ENCODE assay signal across 17 cellular contexts in genomic region chr13:77331421-77331820, GRCh38. TPM values are rescaled to one million over a fixed set of nuclear protein-coding genes. Genes with fewer than 3 reads are reported as not detected.
A peak's percentile ranks its signal among the peaks of the same experiment; 100 is the strongest.
DNase-seq lines count a peak whose midpoint lies in the region; ATAC-seq, FAIRE-seq and TF ChIP-seq lines count a peak whose summit lies in the region.
"Had no signal": no experiment of that assay in that cellular context is flagged by ENCODE, and none has a peak within 500 bp of the region (broad histone marks: within the 10 kb centered on the region; RNA-seq: fewer than 3 reads in every experiment).

No MANE protein-coding gene starts in this region.

- H3K4me1 Mint-ChIP-seq in activated T-cell treated with anti-CD3 and anti-CD28 coated beads, Interleukin-2, amount 50 U/mL, for 4 hours (ENCODE audit: low read depth) = peaks cover 35% of the 10 kb centered on the region
- H3K4me1 Mint-ChIP-seq in GM23338 = peaks cover 17% of the 10 kb centered on the region
- H3K4me1 Mint-ChIP-seq in activated naive CD8-positive, alpha-beta T cell treated with anti-CD3 and anti-CD28 coated beads, Interleukin-2, amount 10 ng/mL, durations not matched to agents 7 days and 5 days = peaks cover 23% of the 10 kb centered on the region
- H3K4me1 Mint-ChIP-seq in osteocyte (ENCODE audit: unreplicated experiment) = peaks cover 23% of the 10 kb centered on the region

- H3K79me2 ChIP-seq in GM23338 (replicated peaks; ENCODE audit: insufficient read depth) = no peaks in the 10 kb centered on the region

- no peak overlapping the region for H3K4me3 ChIP-seq in GM23338
- no peak overlapping the region for H3K4me3 ChIP-seq in dorsolateral prefrontal cortex
- H3K4me3 ChIP-seq: adrenal gland, SJSA1 had no signal

- 0 out of 2 replicates have a peak, but pooled peaks cover 3% of the 10 kb centered on the region for H3F3A ChIP-seq in GM23338 (replicated peaks; ENCODE audit: low read depth)

- H3K27ac Mint-ChIP-seq in GM23338 (no peak overlapping the region), osteocyte (ENCODE audit: unreplicated experiment) (peak overlapping the region; percentile 1)
- H3K27ac Mint-ChIP-seq in activated naive CD8-positive, alpha-beta T cell treated with anti-CD3 and anti-CD28 coated beads, Interleukin-2, amount 10 ng/mL, durations not matched to agents 7 days and 5 days = peak overlapping the region; percentile 56

- no peaks in the 10 kb centered on the region for H4K20me1 ChIP-seq in GM23338 (replicated peaks; ENCODE audit: insufficient read depth)

- no peak for FAIRE-seq in HTR-8/SVneo (lab: Jason Lieb, UNC)

- peak overlapping the region; percentile 27 for H3K4me3 Mint-ChIP-seq in activated T-cell treated with anti-CD3 and anti-CD28 coated beads, Interleukin-2, amount 50 U/mL, for 4 hours
- H3K4me3 Mint-ChIP-seq in GM23338 = peak overlapping the region; percentile 19; the same call in 1 of the 3 replicates
- H3K4me3 Mint-ChIP-seq in activated naive CD8-positive, alpha-beta T cell treated with anti-CD3 and anti-CD28 coated beads, Interleukin-2, amount 10 ng/mL, durations not matched to agents 7 days and 5 days = peak overlapping the region; percentile 37
- H3K4me3 Mint-ChIP-seq in osteocyte (ENCODE audit: unreplicated experiment) = peak overlapping the region; percentile 36

- H3K27me3 ChIP-seq in GM23338 (ENCODE audit: insufficient read depth) (peaks cover 15% of the 10 kb centered on the region), dorsolateral prefrontal cortex (no peaks in the 10 kb centered on the region)
- H3K27me3 ChIP-seq: adrenal gland, SJSA1 had no signal

- H3K27ac ChIP-seq in GM23338 (ENCODE audit: low read depth) = no peak overlapping the region
- peak overlapping the region in 7 of 59 donors; percentile 14 to 97 (median 89) for H3K27ac ChIP-seq in dorsolateral prefrontal cortex
- H3K27ac ChIP-seq: SJSA1 had no signal

- H3K36me3 ChIP-seq in GM23338 (ENCODE audit: insufficient read depth) = no peaks in the 10 kb centered on the region
- H3K36me3 ChIP-seq: adrenal gland had no signal

- H3K4me2 ChIP-seq in GM23338 = no peak overlapping the region

- no peak for ATAC-seq in activated T-cell treated with anti-CD3 and anti-CD28 coated beads, Interleukin-2, amount 50 U/mL, for 4 hours
- ATAC-seq in GM23338 = no peak
- ATAC-seq in activated naive CD8-positive, alpha-beta T cell treated with anti-CD3 and anti-CD28 coated beads, Interleukin-2, amount 10 ng/mL, durations not matched to agents 7 days and 5 days (ENCODE audit: low read depth) = no peak
- ATAC-seq: sciatic nerve had no signal

- no peak for DNase-seq in activated T-cell treated with anti-CD3 and anti-CD28 coated beads, Interleukin-2, amount 50 U/mL, for 4 hours
- DNase-seq in activated T-cell treated with anti-CD3 and anti-CD28 coated beads for 4 hours (no peak), GM23338 (ENCODE audit: low spot score) (no peak), osteocyte (ENCODE audit: extremely low spot score, unreplicated experiment) (no peak), dorsolateral prefrontal cortex (no peak), G401 (ENCODE audit: low spot score) (no peak), HTR-8/SVneo (ENCODE audit: insufficient read length, low spot score) (no peak)
- no peak for DNase-seq in activated naive CD8-positive, alpha-beta T cell treated with anti-CD3 and anti-CD28 coated beads, Interleukin-2, amount 10 ng/mL, durations not matched to agents 7 days and 5 days
- DNase-seq: adrenal gland; Calu3; islet precursor cell; NCI-H1417 treated with DMSO at 0.1 percent for 48 hours; NCI-H2171 treated with DMSO at 0.1 percent for 48 hours; NCI-H774; stimulated activated CD4-positive, alpha-beta T cell treated with anti-CD3 and anti-CD28 coated beads, Interleukin-1b, Interleukin-23, amount 100 ng/mL, for 48 hours had no signal

- in situ Hi-C loops in G401 (cut with HindIII; ENCODE audit: low sequenced_read_pairs) = no loop called here

- TF ChIP-seq CTCF in GM23338 (conservative IDR thresholded peaks at IDR 0.05; ENCODE audit: low read depth in 2 of 2) (no peak), osteocyte (IDR thresholded peaks at IDR 0.05) (no peak), dorsolateral prefrontal cortex (IDR thresholded peaks at IDR 0.05 in 54 of 56, conservative IDR thresholded peaks at IDR 0.05 in 2 of 56; ENCODE audit: low read depth in 1 of 56, partially characterized antibody in 56 of 56) (no peak)

- no peaks in the 10 kb centered on the region for H3K9me3 Mint-ChIP-seq in activated T-cell treated with anti-CD3 and anti-CD28 coated beads, Interleukin-2, amount 50 U/mL, for 4 hours
- H3K9me3 Mint-ChIP-seq in GM23338 (no peaks in the 10 kb centered on the region), osteocyte (ENCODE audit: unreplicated experiment) (no peaks in the 10 kb centered on the region)
- no peaks in the 10 kb centered on the region for H3K9me3 Mint-ChIP-seq in activated naive CD8-positive, alpha-beta T cell treated with anti-CD3 and anti-CD28 coated beads, Interleukin-2, amount 10 ng/mL, durations not matched to agents 7 days and 5 days

- no peaks in the 10 kb centered on the region for H3K36me3 Mint-ChIP-seq in activated T-cell treated with anti-CD3 and anti-CD28 coated beads, Interleukin-2, amount 50 U/mL, for 4 hours (ENCODE audit: insufficient read depth)
- no peaks in the 10 kb centered on the region for H3K36me3 Mint-ChIP-seq in GM23338 (ENCODE audit: low read depth)
- peaks cover 3% of the 10 kb centered on the region for H3K36me3 Mint-ChIP-seq in activated naive CD8-positive, alpha-beta T cell treated with anti-CD3 and anti-CD28 coated beads, Interleukin-2, amount 10 ng/mL, durations not matched to agents 7 days and 5 days
- no peaks in the 10 kb centered on the region for H3K36me3 Mint-ChIP-seq in osteocyte (ENCODE audit: unreplicated experiment)

- H2AFZ ChIP-seq in GM23338 = no peak overlapping the region

- intact Hi-C loops in dorsolateral prefrontal cortex (cut with DNase I) = no loop called here

- no peaks in the 10 kb centered on the region for H3K9me2 ChIP-seq in GM23338 (ENCODE audit: insufficient read depth)

- POLR2A ChIA-PET in activated naive CD8-positive, alpha-beta T cell treated with anti-CD3 and anti-CD28 coated beads, Interleukin-2, amount 10 ng/mL, durations not matched to agents 7 days and 5 days (lab: Charles Lee) = interaction anchor here (0.6 kb wide), 1 partner anchor 367 kb away, joined by 3 read pairs; no protein-coding TSS in a partner anchor

- H3K4me1 ChIP-seq in GM23338 (ENCODE audit: insufficient read depth) = peaks cover 23% of the 10 kb centered on the region; the same call in 1 of the 2 replicates

- H3K27me3 Mint-ChIP-seq in activated T-cell treated with anti-CD3 and anti-CD28 coated beads, Interleukin-2, amount 50 U/mL, for 4 hours (ENCODE audit: low read depth) = no peaks in the 10 kb centered on the region
- H3K27me3 Mint-ChIP-seq in GM23338 (ENCODE audit: insufficient read depth, low read depth, poor library complexity) (peaks cover 12% of the 10 kb centered on the region), osteocyte (ENCODE audit: unreplicated experiment) (peaks cover 12% of the 10 kb centered on the region)
- peaks cover 6% of the 10 kb centered on the region for H3K27me3 Mint-ChIP-seq in activated naive CD8-positive, alpha-beta T cell treated with anti-CD3 and anti-CD28 coated beads, Interleukin-2, amount 10 ng/mL, durations not matched to agents 7 days and 5 days

TF ChIP-seq in GM23338, 12 proteins besides CTCF, POLR2A, EP300 and RAD21 (continues in another document):
- TF ChIP-seq STAT1 (IDR thresholded peaks at IDR 0.05; ENCODE audit: unreplicated experiment) = no peak
- no peak for TF ChIP-seq JUNB (IDR thresholded peaks at IDR 0.05; ENCODE audit: unreplicated experiment)
- TF ChIP-seq EZH2phosphoT487 (IDR thresholded peaks at IDR 0.05; ENCODE audit: unreplicated experiment) = no peak
- TF ChIP-seq ETS1 (IDR thresholded peaks at IDR 0.05) = no peak
- TF ChIP-seq EZH2 (IDR thresholded peaks at IDR 0.05; ENCODE audit: low read depth, unreplicated experiment) = no peak

RNA-seq across cellular contexts. Expression of gene MYCBP2, which starts 4.5 kb away (rescaled TPM):
- total RNA-seq in activated T-cell treated with anti-CD3 and anti-CD28 coated beads, Interleukin-2, amount 50 U/mL, for 4 hours = 10 to 100 TPM; 81.1 to 96.0 (median 88.3) TPM
- 77.2 and 78.0 TPM in 2 replicates for total RNA-seq in GM23338 (2014; rRNA removed; shearing (Covaris generic))
- polyA plus RNA-seq in GM23338 (2016; fragmentation: Nextera tagmentation; extraction: Ambion mirVana) = 38.5 and 54.6 TPM in 2 replicates
- 100 to 1,000 TPM; 144 to 148 TPM for total RNA-seq in activated naive CD8-positive, alpha-beta T cell treated with anti-CD3 and anti-CD28 coated beads, Interleukin-2, amount 10 ng/mL, durations not matched to agents 7 days and 5 days
- total RNA-seq in osteocyte (84.7 and 90.8 TPM in 2 replicates), dorsolateral prefrontal cortex (100 to 1,000 TPM; 129 to 446 (median 310) TPM)
- 7.9 and 9.2 TPM in 2 replicates for total RNA-seq in G401 (2014; rRNA removed; shearing (Covaris generic))
